ENCODE assay signal across 29 cellular contexts in the genomic region with DNA sequence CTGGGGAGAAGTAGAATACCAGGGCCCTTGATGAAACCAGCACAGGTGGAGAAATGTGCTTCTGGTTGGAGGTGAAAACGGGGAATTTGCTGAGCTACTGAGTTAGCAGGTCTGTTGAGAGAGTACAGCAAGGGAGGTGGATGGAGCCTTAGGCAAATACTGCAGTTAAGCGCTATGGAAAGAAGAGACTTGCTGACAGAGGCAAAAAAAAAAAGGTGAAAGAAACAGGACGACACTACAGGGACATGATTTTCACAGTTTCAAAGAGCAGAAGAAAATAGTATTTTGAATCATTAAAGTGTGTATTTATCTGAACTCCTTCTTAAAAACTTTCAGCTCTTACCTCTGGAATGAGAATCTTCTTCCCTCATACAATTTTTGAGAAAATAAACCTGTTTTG.
"Had no signal": no experiment of that assay in that cellular context is flagged by ENCODE, and none has a peak within 500 bp of the region (broad histone marks: within the 10 kb centered on the region; RNA-seq: fewer than 3 reads in every experiment).

No MANE protein-coding gene starts in this region.

- H3K27me3 ChIP-seq: brain microvascular endothelial cell, heart left ventricle had no signal

- H3K27ac ChIP-seq: brain microvascular endothelial cell, coronary artery, dorsolateral prefrontal cortex, heart left ventricle, WERI-Rb-1 had no signal

- H3K4me1 ChIP-seq: heart left ventricle had no signal

- FAIRE-seq: astrocyte, bronchial epithelial cell, frontal cortex had no signal

- DNase-seq: activated B cell treated with CpG ODN at 0.5 μM for 24 hours; activated CD4-positive, alpha-beta T cell treated with anti-CD3 and anti-CD28 coated beads for 48 hours; activated CD4-positive, alpha-beta T cell treated with anti-CD3 and anti-CD28 coated beads, Interleukin-2, amount 50 U/mL, for 1 hour; activated CD4-positive, alpha-beta T cell treated with anti-CD3 and anti-CD28 coated beads, Interleukin-2, amount 50 U/mL, for 48 hours; activated CD8-positive, alpha-beta memory T cell treated with anti-CD3 and anti-CD28 coated beads for 24 hours; activated CD8-positive, alpha-beta T cell treated with anti-CD3 and anti-CD28 coated beads for 36 hours; activated effector memory CD4-positive, alpha-beta T cell treated with Interleukin-2 at 50 U/mL for 16 hours; activated gamma-delta T cell treated with Interleukin-2 at 50 U/mL for 16 hours; activated naive CD4-positive, alpha-beta T cell treated with anti-CD3 and anti-CD28 coated beads, Interleukin-2, amount 50 U/mL, for 16 hours; activated naive CD4-positive, alpha-beta T cell treated with Interleukin-2 at 50 U/mL for 16 hours; activated T-cell treated with anti-CD3 and anti-CD28 coated beads, Interleukin-2, amount 50 U/mL, for 4 hours; amniotic stem cell; anterior cingulate cortex; brain microvascular endothelial cell; dorsolateral prefrontal cortex; effector memory CD4-positive, alpha-beta T cell; endodermal cell; foreskin fibroblast; heart left ventricle; T-helper 17 cell; T1000; WERI-Rb-1 had no signal

- ATAC-seq: activated CD4-positive, CD25-positive, alpha-beta regulatory T cell treated with anti-CD3 and anti-CD28 coated beads, Interleukin-2, amount 50 U/mL, for 24 hours; activated CD8-positive, alpha-beta T cell treated with anti-CD3 and anti-CD28 coated beads for 36 hours; activated T-cell treated with anti-CD3 and anti-CD28 coated beads, Interleukin-2, amount 50 U/mL, for 4 hours; activated T-helper 17 cell treated with anti-CD3 and anti-CD28 coated beads, Interleukin-2, amount 50 U/mL, for 72 hours; esophagus mucosa; heart left ventricle; T-helper 17 cell had no signal

- H3K36me3 ChIP-seq: brain microvascular endothelial cell, heart left ventricle, WERI-Rb-1 had no signal

- H3K4me3 ChIP-seq: coronary artery, dorsolateral prefrontal cortex, heart left ventricle had no signal
